Comparison of ENCODE assay signal across 8 cellular contexts in the genomic region with DNA sequence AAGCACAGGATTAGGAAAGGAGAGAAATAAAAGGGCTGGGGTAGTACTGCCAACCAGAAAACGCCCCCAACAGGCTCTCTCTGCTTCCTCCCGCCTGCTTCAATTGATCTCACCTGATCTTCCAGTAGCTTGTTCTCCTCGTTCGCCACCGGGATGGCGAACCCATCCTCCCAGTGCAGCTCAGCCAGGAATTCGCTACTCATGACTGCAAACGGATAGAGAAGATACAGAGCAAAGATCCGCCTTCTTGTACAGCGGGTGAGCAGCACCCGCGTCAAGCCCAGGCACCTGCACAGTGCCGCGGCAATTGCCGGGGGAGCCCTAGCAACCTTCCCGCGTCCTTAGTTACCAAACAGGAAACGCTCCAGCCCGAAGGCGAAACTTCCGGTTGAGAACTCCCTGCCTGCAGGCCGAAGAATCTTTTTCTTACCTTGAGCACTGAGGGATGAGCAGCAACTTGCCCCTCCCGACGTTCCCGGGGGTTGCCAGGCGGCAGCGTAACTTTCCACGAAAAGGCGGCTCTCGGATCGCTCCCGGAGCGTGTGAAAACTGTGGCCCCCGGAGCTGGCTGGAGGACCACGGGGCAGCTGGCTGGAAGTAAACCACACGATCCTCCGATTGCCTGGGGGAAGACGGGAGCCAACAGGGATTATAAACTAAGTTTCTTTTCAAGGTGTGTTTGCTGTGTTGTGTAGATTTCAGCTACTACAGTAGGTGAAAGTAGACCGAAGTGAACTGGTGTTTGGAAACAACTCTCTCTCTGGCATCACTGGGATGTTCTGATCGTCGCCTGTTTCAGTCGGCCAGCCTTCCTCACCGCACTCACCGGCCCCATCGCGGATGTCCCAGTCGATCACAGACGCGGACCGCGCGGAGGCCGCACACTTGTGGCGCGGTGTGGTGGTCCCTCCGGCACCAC. TPM values are rescaled to one million over a fixed set of nuclear protein-coding genes. Genes with fewer than 3 reads are reported as not detected.
DNase-seq lines count a peak whose midpoint lies in the region; ATAC-seq lines count a peak whose summit lies in the region.

A gene (minus strand): TSS at position 312 of the 919 bp plus-strand sequence. CDS start 109 bp downstream, at position 203.

- ATAC-seq in GM18520 (IDR thresholded peaks at IDR 0.05; ENCODE audit: unreplicated experiment): peak; percentile 94
- peak; percentile 95 for ATAC-seq in HG03066 (IDR thresholded peaks at IDR 0.05; ENCODE audit: low read depth, unreplicated experiment)

- DNase-seq in A172 (ENCODE audit: low spot score) (peak; percentile 64), NCI-H2196 (lab: John Stamatoyannopoulos, UW; ENCODE audit: unreplicated experiment) (peak; percentile 83), medulla oblongata (ENCODE audit: extremely low spot score) (peak; percentile 44)
- DNase-seq in activated CD4-positive, alpha-beta T cell treated with anti-CD3 and anti-CD28 coated beads, Interleukin-2, amount 50 U/mL, for 4 hours: peak; percentile 41 to 50
- peak; percentile 28 for DNase-seq in effector CD4-positive, alpha-beta T cell
- peak; percentile 35 to 55 (median 36) for DNase-seq in stimulated activated CD4-positive, alpha-beta T cell treated with anti-CD3 and anti-CD28 coated beads, TNF-alpha, amount 100 ng/mL, for 4 hours (ENCODE audit: low read depth in 3 of 3)

RNA-seq across cellular contexts. Expression of the gene that starts here (rescaled TPM):
- 0.22 TPM in 1 of 2 replicates, not detected in the other for total RNA-seq in A172 (2014; rRNA removed; shearing (Covaris generic))

Comparison
In these comparisons a context has a peak if more than half of its experiments do, and no peak if none do; other contexts are left out.
1. Peak in every context shown above with its lines: DNase-seq and ATAC-seq.
2. Peak in DNase-seq in A172; RNA of the gene not detected or under 1 TPM.
3. DNase-seq: peak in every context shown above with its lines; median percentile 83 in NCI-H2196; 64 in A172; 46 in activated CD4-positive, alpha-beta T cell treated with anti-CD3 and anti-CD28 coated beads, Interleukin-2, amount 50 U/mL, for 4 hours; 44 in medulla oblongata; 36 in stimulated activated CD4-positive, alpha-beta T cell treated with anti-CD3 and anti-CD28 coated beads, TNF-alpha, amount 100 ng/mL, for 4 hours; 28 in effector CD4-positive, alpha-beta T cell.